Comparison of ENCODE assay signal across 32 cellular contexts in genomic region chr10:29455095-29455494, GRCh38.
"Had no signal": no experiment of that assay in that cellular context is flagged by ENCODE, and none has a peak within 500 bp of the region (broad histone marks: within the 10 kb centered on the region; RNA-seq: fewer than 3 reads in every experiment).

No MANE protein-coding gene starts in this region.

- H3K4me3 Mint-ChIP-seq: activated B cell treated with CpG ODN at 0.5 μM for 24 hours; activated CD8-positive, alpha-beta T cell treated with anti-CD3 and anti-CD28 coated beads for 36 hours; activated naive CD4-positive, alpha-beta T cell treated with anti-CD3 and anti-CD28 coated beads, Interleukin-2, amount 50 U/mL, for 24 hours; activated naive CD8-positive, alpha-beta T cell treated with anti-CD3 and anti-CD28 coated beads, Interleukin-2, amount 10 ng/mL, durations not matched to agents 7 days and 5 days; activated T-cell treated with anti-CD3 and anti-CD28 coated beads, Interleukin-2, amount 50 U/mL, for 24 hours; T-cell had no signal

- H3K4me1 ChIP-seq: ascending aorta had no signal

- H3K27ac Mint-ChIP-seq: activated B cell treated with CpG ODN at 0.5 μM for 24 hours; activated CD8-positive, alpha-beta T cell treated with anti-CD3 and anti-CD28 coated beads for 36 hours; activated naive CD4-positive, alpha-beta T cell treated with anti-CD3 and anti-CD28 coated beads, Interleukin-2, amount 50 U/mL, for 24 hours; activated naive CD8-positive, alpha-beta T cell treated with anti-CD3 and anti-CD28 coated beads, Interleukin-2, amount 10 ng/mL, durations not matched to agents 7 days and 5 days; activated T-cell treated with anti-CD3 and anti-CD28 coated beads, Interleukin-2, amount 50 U/mL, for 24 hours; activated T-helper 2 cell treated with anti-CD3 and anti-CD28 coated beads, Interferon-gamma antibody, Interleukin-2, Interleukin-4, amounts not matched to agents 10 μg/mL and 5 μg/mL and 100 μg/mL, durations not matched to agents 14 hours and 24 hours and 36 hours had no signal

- H3K9me3 Mint-ChIP-seq: activated naive CD4-positive, alpha-beta T cell treated with anti-CD3 and anti-CD28 coated beads, Interleukin-2, amount 50 U/mL, for 24 hours had no signal

- H3K9me3 ChIP-seq: ascending aorta had no signal

- H3K4me3 ChIP-seq: ascending aorta, PC-9 had no signal

- ATAC-seq: activated CD8-positive, alpha-beta T cell treated with anti-CD3 and anti-CD28 coated beads for 36 hours; Right ventricle myocardium inferior; SK-N-SH treated with all-trans-retinoic acid at 6 μM for 48 hours; T-cell had no signal

- H3K27me3 Mint-ChIP-seq: activated B cell treated with CpG ODN at 0.5 μM for 24 hours; activated CD8-positive, alpha-beta T cell treated with anti-CD3 and anti-CD28 coated beads for 36 hours; activated naive CD4-positive, alpha-beta T cell treated with anti-CD3 and anti-CD28 coated beads, Interleukin-2, amount 50 U/mL, for 24 hours; activated naive CD8-positive, alpha-beta T cell treated with anti-CD3 and anti-CD28 coated beads, Interleukin-2, amount 10 ng/mL, durations not matched to agents 7 days and 5 days; activated T-cell treated with anti-CD3 and anti-CD28 coated beads, Interleukin-2, amount 50 U/mL, for 24 hours; T-cell had no signal

- DNase-seq: activated B cell treated with CpG ODN at 0.5 μM for 24 hours; activated CD4-positive, alpha-beta T cell treated with anti-CD3 and anti-CD28 coated beads for 4 hours; activated CD4-positive, alpha-beta T cell treated with anti-CD3 and anti-CD28 coated beads, Interleukin-2, amount 50 U/mL, for 4 hours; activated CD4-positive, CD25-positive, alpha-beta regulatory T cell treated with anti-CD3 and anti-CD28 coated beads, Interleukin-2, amount 50 U/mL, for 72 hours; activated CD8-positive, alpha-beta T cell treated with anti-CD3 and anti-CD28 coated beads for 36 hours; activated gamma-delta T cell; activated naive CD4-positive, alpha-beta T cell treated with Interleukin-2 at 50 U/mL for 16 hours; activated naive CD8-positive, alpha-beta T cell treated with anti-CD3 and anti-CD28 coated beads, Interleukin-2, amount 10 ng/mL, durations not matched to agents 7 days and 5 days; activated T-cell treated with anti-CD3 and anti-CD28 coated beads, Interleukin-2, amount 50 U/mL, for 24 hours; amygdala; caudate nucleus; MM.1S; MV-4-11; NCI-H1092; NCI-H1436 treated with DMSO at 0.1 percent for 48 hours; NCI-H1694 treated with DMSO at 0.1 percent for 48 hours; NCI-H2029; NCI-H345; PC-9; SIG-M5; T-cell; T-helper 2 cell; T-helper 9 cell had no signal

- H3K27me3 ChIP-seq: ascending aorta had no signal

- FAIRE-seq: RCC 7860 had no signal

- H3K27ac ChIP-seq: ascending aorta, KMS-11, PC-9, RWPE1, VCaP had no signal

- H3K4me1 Mint-ChIP-seq: activated B cell treated with CpG ODN at 0.5 μM for 24 hours; activated naive CD4-positive, alpha-beta T cell treated with anti-CD3 and anti-CD28 coated beads, Interleukin-2, amount 50 U/mL, for 24 hours; activated naive CD8-positive, alpha-beta T cell treated with anti-CD3 and anti-CD28 coated beads, Interleukin-2, amount 10 ng/mL, durations not matched to agents 7 days and 5 days; T-cell had no signal
